1 cellular context compared by ENCODE assay signal in the genomic region with DNA sequence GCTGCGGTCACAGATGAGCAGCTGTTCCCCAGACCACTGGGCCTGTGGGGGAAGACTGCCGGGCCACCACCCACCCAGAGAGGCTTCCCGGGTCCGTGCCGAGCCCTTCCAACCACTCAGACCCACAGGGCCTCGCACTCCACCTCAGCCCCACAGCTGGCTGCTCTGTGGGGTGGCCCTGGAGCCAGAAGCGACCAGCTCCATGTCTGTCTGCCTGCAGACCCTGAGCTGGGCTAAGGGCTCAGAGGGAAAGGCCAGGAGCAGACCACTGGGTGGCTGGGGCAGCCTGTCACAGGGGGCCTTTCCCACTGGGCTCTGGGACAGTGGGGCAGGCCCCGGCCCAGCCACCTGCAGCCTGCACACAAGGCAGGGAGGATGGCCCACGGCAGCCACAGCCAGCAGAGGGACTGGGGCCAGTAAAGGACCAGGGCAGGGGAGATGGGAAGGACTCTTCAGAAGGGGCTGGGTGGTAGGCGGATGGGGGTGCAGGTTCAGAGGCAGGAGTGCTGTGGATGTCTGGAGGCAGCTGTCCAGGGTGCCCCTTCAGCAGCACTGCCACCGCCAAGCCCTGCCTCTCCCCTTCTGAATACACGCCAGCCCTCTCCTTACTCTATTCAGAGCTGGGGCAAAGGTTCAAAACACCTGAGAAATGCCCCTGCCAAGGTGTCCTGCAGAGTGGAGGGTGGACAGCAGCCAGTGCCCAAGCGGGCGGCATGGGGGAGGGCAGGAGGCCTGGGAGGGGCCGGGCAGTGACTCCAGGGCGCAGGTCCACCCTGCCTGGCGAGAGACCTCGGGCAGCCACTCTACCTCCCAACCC.
TF ChIP-seq lines count a peak whose summit lies in the region.

No MANE protein-coding gene starts in this region.

TF ChIP-seq in H1, 55 proteins besides CTCF, POLR2A, EP300 and RAD21:
- TF ChIP-seq NANOG (IDR thresholded peaks at IDR 0.05; ENCODE audit: insufficient read depth, low read depth, low read length, poor library complexity, severe bottlenecking) (no peak), TEAD4 (IDR thresholded peaks at IDR 0.05; ENCODE audit: low read depth, low read length) (no peak), BRCA1 (IDR thresholded peaks at IDR 0.05; ENCODE audit: low read depth, low read length) (no peak), RFX5 (IDR thresholded peaks at IDR 0.05; ENCODE audit: borderline replicate concordance, low read depth, low read length) (no peak), CBX5 (IDR thresholded peaks at IDR 0.05; ENCODE audit: low read depth, low read length) (no peak), PHF8 (conservative IDR thresholded peaks at IDR 0.05; ENCODE audit: low read depth, low read length) (no peak), NRF1 (IDR thresholded peaks at IDR 0.05; ENCODE audit: low read depth, low read length) (no peak), SUZ12 (IDR thresholded peaks at IDR 0.05; ENCODE audit: low read length) (no peak), RBBP5 (IDR thresholded peaks at IDR 0.05; ENCODE audit: borderline replicate concordance, low read depth, low read length) (no peak), YY1 (IDR thresholded peaks at IDR 0.05; ENCODE audit: low read depth, low read length) (no peak), BACH1 (IDR thresholded peaks at IDR 0.05; ENCODE audit: low read length) (no peak), CHD2 (IDR thresholded peaks at IDR 0.05; ENCODE audit: low read length) (no peak)
TF ChIP-seq in H1: peak in this region for 0.
